Comparison of ENCODE assay signal across 8 cellular contexts in genomic region chr16:84266451-84266850, GRCh38. TPM values are rescaled to one million over a fixed set of nuclear protein-coding genes. Genes with fewer than 3 reads are reported as not detected.
DNase-seq lines count a peak whose midpoint lies in the region; ATAC-seq and FAIRE-seq lines count a peak whose summit lies in the region.

No MANE protein-coding gene starts in this region.

- peak in 1 of 2 donors; percentile 38 for DNase-seq in activated naive CD4-positive, alpha-beta T cell treated with anti-CD3 and anti-CD28 coated beads, Interleukin-2, amount 50 U/mL, for 72 hours (ENCODE audit: low spot score in 2 of 2)
- no peak for DNase-seq in activated naive CD4-positive, alpha-beta T cell treated with anti-CD3 and anti-CD28 coated beads, Interleukin-2, amount 50 U/mL, for 16 hours
- DNase-seq in NAMALWA (ENCODE audit: low spot score) (peak; percentile 90), right cardiac atrium (peak; percentile 54 to 71 (median 68)), small intestine (peak; percentile 91)
- peak; percentile 9 for DNase-seq in activated T-helper 2 cell treated with anti-CD3 and anti-CD28 coated beads, Interferon-gamma antibody, Interleukin-2, Interleukin-4, amounts not matched to agents 10 μg/mL and 5 μg/mL and 100 μg/mL, durations not matched to agents 14 hours and 24 hours and 36 hours (ENCODE audit: low spot score)

- no peak for FAIRE-seq in small intestine (lab: Jason Lieb, UNC)

- no peaks in the 10 kb centered on the region for H3K27me3 Mint-ChIP-seq in activated T-helper 2 cell treated with anti-CD3 and anti-CD28 coated beads, Interferon-gamma antibody, Interleukin-2, Interleukin-4, amounts not matched to agents 10 μg/mL and 5 μg/mL and 100 μg/mL, durations not matched to agents 14 hours and 24 hours and 36 hours (ENCODE audit: low read depth)

- no peak overlapping the region for H3K4me3 Mint-ChIP-seq in activated T-helper 2 cell treated with anti-CD3 and anti-CD28 coated beads, Interferon-gamma antibody, Interleukin-2, Interleukin-4, amounts not matched to agents 10 μg/mL and 5 μg/mL and 100 μg/mL, durations not matched to agents 14 hours and 24 hours and 36 hours (ENCODE audit: low read depth)

- H3K27ac Mint-ChIP-seq in activated naive CD4-positive, alpha-beta T cell treated with anti-CD3 and anti-CD28 coated beads, Interleukin-2, amount 50 U/mL, for 72 hours = no peak overlapping the region
- no peak overlapping the region for H3K27ac Mint-ChIP-seq in activated T-helper 2 cell treated with anti-CD3 and anti-CD28 coated beads, Interferon-gamma antibody, Interleukin-2, Interleukin-4, amounts not matched to agents 10 μg/mL and 5 μg/mL and 100 μg/mL, durations not matched to agents 14 hours and 24 hours and 36 hours

- 17% methylated on average over 4 of the region's 4 CpGs for WGBS in right cardiac atrium
- WGBS in small intestine, 3 donors = 15 to 33% (median 27%) methylated on average over 4 of the region's 4 CpGs

- H3K4me3 ChIP-seq in right cardiac atrium (ENCODE audit: low read length) = no peak overlapping the region
- H3K4me3 ChIP-seq in small intestine (ENCODE audit: low read depth in 1 of 2, low read length in 2 of 2) = no peak overlapping the region

- H3K9me3 ChIP-seq in right cardiac atrium (ENCODE audit: control insufficient read depth, low read length) (no peaks in the 10 kb centered on the region), small intestine (ENCODE audit: control insufficient read depth, low read depth) (no peaks in the 10 kb centered on the region)

- H3K9me3 Mint-ChIP-seq in activated naive CD4-positive, alpha-beta T cell treated with anti-CD3 and anti-CD28 coated beads, Interleukin-2, amount 50 U/mL, for 72 hours = no peaks in the 10 kb centered on the region
- H3K9me3 Mint-ChIP-seq in activated T-helper 2 cell treated with anti-CD3 and anti-CD28 coated beads, Interferon-gamma antibody, Interleukin-2, Interleukin-4, amounts not matched to agents 10 μg/mL and 5 μg/mL and 100 μg/mL, durations not matched to agents 14 hours and 24 hours and 36 hours = no peaks in the 10 kb centered on the region

- peak; percentile 73 to 97 for ATAC-seq in activated naive CD4-positive, alpha-beta T cell treated with anti-CD3 and anti-CD28 coated beads, Interleukin-2, amount 50 U/mL, for 72 hours
- ATAC-seq in right cardiac atrium (peak; percentile 94 to 95), GM19395 (IDR thresholded peaks at IDR 0.05; ENCODE audit: unreplicated experiment) (no peak), HG03521 (IDR thresholded peaks at IDR 0.05; ENCODE audit: unreplicated experiment) (no peak)

- intact Hi-C loops in activated T-helper 2 cell treated with anti-CD3 and anti-CD28 coated beads, Interferon-gamma antibody, Interleukin-2, Interleukin-4, amounts not matched to agents 10 μg/mL and 5 μg/mL and 100 μg/mL, durations not matched to agents 14 hours and 24 hours and 36 hours (cut with micrococcal nuclease) = no loop called here
- intact Hi-C loops in right cardiac atrium (cut with DNase I) = no loop called here

- no peaks in the 10 kb centered on the region for H3K27me3 ChIP-seq in right cardiac atrium (ENCODE audit: control insufficient read depth, insufficient read depth)
- H3K27me3 ChIP-seq in small intestine (ENCODE audit: control insufficient read depth in 2 of 2, insufficient read depth in 2 of 2, low read length in 2 of 2) = no peaks in the 10 kb centered on the region

- no peaks in the 10 kb centered on the region for H3K36me3 ChIP-seq in small intestine (ENCODE audit: control insufficient read depth in 2 of 2, insufficient read depth in 2 of 2, low read length in 2 of 2)

- no peaks in the 10 kb centered on the region for H3K4me1 ChIP-seq in right cardiac atrium (ENCODE audit: control insufficient read depth, insufficient read depth, low read length)
- H3K4me1 ChIP-seq in small intestine (ENCODE audit: control insufficient read depth in 2 of 2, insufficient read depth in 1 of 2, low read depth in 1 of 2, low read length in 1 of 2) = no peaks in the 10 kb centered on the region

- H3K36me3 Mint-ChIP-seq in activated naive CD4-positive, alpha-beta T cell treated with anti-CD3 and anti-CD28 coated beads, Interleukin-2, amount 50 U/mL, for 72 hours = no peaks in the 10 kb centered on the region
- no peaks in the 10 kb centered on the region for H3K36me3 Mint-ChIP-seq in activated T-helper 2 cell treated with anti-CD3 and anti-CD28 coated beads, Interferon-gamma antibody, Interleukin-2, Interleukin-4, amounts not matched to agents 10 μg/mL and 5 μg/mL and 100 μg/mL, durations not matched to agents 14 hours and 24 hours and 36 hours (ENCODE audit: low read depth)

- H3K4me1 Mint-ChIP-seq in activated T-helper 2 cell treated with anti-CD3 and anti-CD28 coated beads, Interferon-gamma antibody, Interleukin-2, Interleukin-4, amounts not matched to agents 10 μg/mL and 5 μg/mL and 100 μg/mL, durations not matched to agents 14 hours and 24 hours and 36 hours (ENCODE audit: low read depth) = no peaks in the 10 kb centered on the region

- H3K27ac ChIP-seq in right cardiac atrium (ENCODE audit: low read length) (no peak overlapping the region), small intestine (ENCODE audit: low read depth in 1 of 2, low read length in 1 of 2) (no peak overlapping the region)

RNA-seq across cellular contexts. Expression of gene KCNG4, which starts 26.6 kb away (rescaled TPM):
- total RNA-seq in activated naive CD4-positive, alpha-beta T cell treated with anti-CD3 and anti-CD28 coated beads, Interleukin-2, amount 50 U/mL, for 72 hours = not detected
- not detected in 2 replicates for total RNA-seq in activated T-helper 2 cell treated with anti-CD3 and anti-CD28 coated beads, Interferon-gamma antibody, Interleukin-2, Interleukin-4, amounts not matched to agents 10 μg/mL and 5 μg/mL and 100 μg/mL, durations not matched to agents 14 hours and 24 hours and 36 hours
- not detected for total RNA-seq in right cardiac atrium
- not detected for polyA plus RNA-seq in right cardiac atrium
- not detected for polyA plus RNA-seq in small intestine

RNA-seq across cellular contexts. Expression of gene WFDC1, which starts 28.2 kb away (rescaled TPM):
- total RNA-seq in activated naive CD4-positive, alpha-beta T cell treated with anti-CD3 and anti-CD28 coated beads, Interleukin-2, amount 50 U/mL, for 72 hours = not detected
- not detected in 2 replicates for total RNA-seq in activated T-helper 2 cell treated with anti-CD3 and anti-CD28 coated beads, Interferon-gamma antibody, Interleukin-2, Interleukin-4, amounts not matched to agents 10 μg/mL and 5 μg/mL and 100 μg/mL, durations not matched to agents 14 hours and 24 hours and 36 hours
- 1 to 10 TPM in 2 of 4 donors, under 1 TPM in 2; 0.34 to 1.6 (median 0.91) TPM for total RNA-seq in right cardiac atrium
- polyA plus RNA-seq in right cardiac atrium (1.6 TPM), small intestine (1 to 10 TPM; 1.6 to 4.4 (median 3.2) TPM)

Comparison
In these comparisons a context has a peak if more than half of its experiments do, and no peak if none do; other contexts are left out.
1. ATAC-seq: peak in activated naive CD4-positive, alpha-beta T cell treated with anti-CD3 and anti-CD28 coated beads, Interleukin-2, amount 50 U/mL, for 72 hours (2 of 2) and right cardiac atrium (2 of 2); none in GM19395 (single experiment) and HG03521 (single experiment).